1 cellular context compared by ENCODE assay signal in the genomic region with DNA sequence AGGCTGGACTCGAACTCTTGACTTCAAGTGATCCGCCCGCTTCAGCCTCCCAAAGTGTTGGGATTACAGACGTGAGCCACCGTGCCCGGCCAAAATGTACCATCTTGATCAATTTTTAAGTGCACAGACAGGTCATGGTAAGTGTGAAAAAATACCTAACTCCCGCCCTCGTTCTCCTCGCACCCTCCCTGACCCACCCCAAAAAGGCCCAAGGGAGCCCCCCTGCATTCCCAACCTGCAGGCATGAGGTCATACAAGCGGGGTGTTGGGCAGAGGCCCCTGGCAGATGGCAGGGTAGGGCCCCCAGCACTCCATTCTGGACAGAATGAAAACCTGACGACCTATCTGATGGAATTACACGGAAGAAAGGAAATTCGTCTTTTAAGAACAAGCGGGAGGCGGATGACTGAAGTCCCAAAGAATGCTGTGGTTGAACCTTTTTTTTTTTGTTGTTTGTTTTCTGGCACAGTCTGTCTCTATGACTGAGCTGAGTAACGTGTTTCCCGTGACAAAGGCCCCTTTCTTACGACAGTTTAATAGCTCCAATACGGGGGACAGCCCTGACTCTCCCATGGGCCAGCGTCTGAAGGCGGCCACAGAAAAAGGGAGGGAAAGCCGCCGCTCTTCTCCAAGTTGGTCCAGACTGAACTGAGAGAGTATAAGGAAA.
A peak's percentile ranks its signal among the peaks of the same experiment; 100 is the strongest.
TF ChIP-seq lines count a peak whose summit lies in the region.

No MANE protein-coding gene starts in this region.

TF ChIP-seq in HepG2, 621 proteins besides CTCF, POLR2A, EP300 and RAD21 (continued from another document and continues in another):
- TF ChIP-seq, protein P1, sequence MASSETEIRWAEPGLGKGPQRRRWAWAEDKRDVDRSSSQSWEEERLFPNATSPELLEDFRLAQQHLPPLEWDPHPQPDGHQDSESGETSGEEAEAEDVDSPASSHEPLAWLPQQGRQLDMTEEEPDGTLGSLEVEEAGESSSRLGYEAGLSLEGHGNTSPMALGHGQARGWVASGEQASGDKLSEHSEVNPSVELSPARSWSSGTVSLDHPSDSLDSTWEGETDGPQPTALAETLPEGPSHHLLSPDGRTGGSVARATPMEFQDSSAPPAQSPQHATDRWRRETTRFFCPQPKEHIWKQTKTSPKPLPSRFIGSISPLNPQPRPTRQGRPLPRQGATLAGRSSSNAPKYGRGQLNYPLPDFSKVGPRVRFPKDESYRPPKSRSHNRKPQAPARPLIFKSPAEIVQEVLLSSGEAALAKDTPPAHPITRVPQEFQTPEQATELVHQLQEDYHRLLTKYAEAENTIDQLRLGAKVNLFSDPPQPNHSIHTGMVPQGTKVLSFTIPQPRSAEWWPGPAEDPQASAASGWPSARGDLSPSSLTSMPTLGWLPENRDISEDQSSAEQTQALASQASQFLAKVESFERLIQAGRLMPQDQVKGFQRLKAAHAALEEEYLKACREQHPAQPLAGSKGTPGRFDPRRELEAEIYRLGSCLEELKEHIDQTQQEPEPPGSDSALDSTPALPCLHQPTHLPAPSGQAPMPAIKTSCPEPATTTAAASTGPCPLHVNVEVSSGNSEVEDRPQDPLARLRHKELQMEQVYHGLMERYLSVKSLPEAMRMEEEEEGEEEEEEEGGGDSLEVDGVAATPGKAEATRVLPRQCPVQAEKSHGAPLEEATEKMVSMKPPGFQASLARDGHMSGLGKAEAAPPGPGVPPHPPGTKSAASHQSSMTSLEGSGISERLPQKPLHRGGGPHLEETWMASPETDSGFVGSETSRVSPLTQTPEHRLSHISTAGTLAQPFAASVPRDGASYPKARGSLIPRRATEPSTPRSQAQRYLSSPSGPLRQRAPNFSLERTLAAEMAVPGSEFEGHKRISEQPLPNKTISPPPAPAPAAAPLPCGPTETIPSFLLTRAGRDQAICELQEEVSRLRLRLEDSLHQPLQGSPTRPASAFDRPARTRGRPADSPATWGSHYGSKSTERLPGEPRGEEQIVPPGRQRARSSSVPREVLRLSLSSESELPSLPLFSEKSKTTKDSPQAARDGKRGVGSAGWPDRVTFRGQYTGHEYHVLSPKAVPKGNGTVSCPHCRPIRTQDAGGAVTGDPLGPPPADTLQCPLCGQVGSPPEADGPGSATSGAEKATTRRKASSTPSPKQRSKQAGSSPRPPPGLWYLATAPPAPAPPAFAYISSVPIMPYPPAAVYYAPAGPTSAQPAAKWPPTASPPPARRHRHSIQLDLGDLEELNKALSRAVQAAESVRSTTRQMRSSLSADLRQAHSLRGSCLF (CRISPR knock-in tag; IDR thresholded peaks at IDR 0.05; ENCODE audit: borderline replicate concordance): no peak
- TF ChIP-seq NR2F6 (IDR thresholded peaks at IDR 0.05) (no peak; the same call in 1 of the 2 replicates), NR2F6 (CRISPR knock-in tag; IDR thresholded peaks at IDR 0.05) (peak; percentile 34; the same call in 1 of the 2 replicates), GATAD2A (CRISPR knock-in tag; IDR thresholded peaks at IDR 0.05) (peak; percentile 71), ZBTB38 (CRISPR knock-in tag; IDR thresholded peaks at IDR 0.05) (peak; percentile 62; the same call in 1 of the 2 replicates), FOXP1 (IDR thresholded peaks at IDR 0.05) (no peak), FOXP1 (CRISPR knock-in tag; IDR thresholded peaks at IDR 0.05) (peak; percentile 57; the same call in 1 of the 2 replicates), ZNF382 (CRISPR knock-in tag; IDR thresholded peaks at IDR 0.05; ENCODE audit: borderline replicate concordance) (no peak), ELF3 (CRISPR knock-in tag; IDR thresholded peaks at IDR 0.05) (peak; percentile 81), TEAD3 (CRISPR knock-in tag; optimal IDR thresholded peaks at IDR 0.05; ENCODE audit: borderline replicate concordance) (peak; percentile 79), MTA3 (CRISPR knock-in tag; IDR thresholded peaks at IDR 0.05) (no peak), KLF16 (CRISPR knock-in tag; IDR thresholded peaks at IDR 0.05) (peak in 1 of 2 experiments; percentile 37; a peak in 1 of 4 replicates), SOX13 (IDR thresholded peaks at IDR 0.05) (no peak), SOX13 (CRISPR knock-in tag; conservative IDR thresholded peaks at IDR 0.05 in 1 of 2, IDR thresholded peaks at IDR 0.05 in 1 of 2) (peak in 1 of 2 experiments; percentile 72; a peak in 2 of 4 replicates), ATF1 (CRISPR knock-in tag; IDR thresholded peaks at IDR 0.05) (0 out of 2 replicates have a peak, but pooled peaks have one; percentile 29), NCOA2 (CRISPR knock-in tag; IDR thresholded peaks at IDR 0.05) (peak; percentile 64), FOSL1 (CRISPR knock-in tag; IDR thresholded peaks at IDR 0.05; ENCODE audit: borderline replicate concordance) (peak; percentile 59), SOX5 (CRISPR knock-in tag; IDR thresholded peaks at IDR 0.05; ENCODE audit: borderline replicate concordance) (peak; percentile 79; the same call in 1 of the 2 replicates), MIER3 (CRISPR knock-in tag; IDR thresholded peaks at IDR 0.05; ENCODE audit: borderline replicate concordance) (no peak; the same call in 1 of the 2 replicates), FOSL2 (CRISPR knock-in tag; IDR thresholded peaks at IDR 0.05) (peak; percentile 92), ZNF891 (CRISPR knock-in tag; IDR thresholded peaks at IDR 0.05) (0 out of 2 replicates have a peak, but pooled peaks have one; percentile 19), TCF7 (IDR thresholded peaks at IDR 0.05; ENCODE audit: low read depth) (peak; percentile 59), ZNF256 (CRISPR knock-in tag; conservative IDR thresholded peaks at IDR 0.05) (no peak), RARA (CRISPR knock-in tag; IDR thresholded peaks at IDR 0.05) (peak; percentile 36; the same call in 1 of the 2 replicates), ZBTB7B (CRISPR knock-in tag; IDR thresholded peaks at IDR 0.05) (peak; percentile 41; the same call in 1 of the 2 replicates), HMG20A (CRISPR knock-in tag; IDR thresholded peaks at IDR 0.05; ENCODE audit: borderline replicate concordance) (peak; percentile 76; the same call in 1 of the 2 replicates), CEBPG (CRISPR knock-in tag; IDR thresholded peaks at IDR 0.05) (no peak), RXRB (CRISPR knock-in tag; IDR thresholded peaks at IDR 0.05; ENCODE audit: borderline replicate concordance) (peak; percentile 38; the same call in 1 of the 2 replicates)
- TF ChIP-seq, protein P2, sequence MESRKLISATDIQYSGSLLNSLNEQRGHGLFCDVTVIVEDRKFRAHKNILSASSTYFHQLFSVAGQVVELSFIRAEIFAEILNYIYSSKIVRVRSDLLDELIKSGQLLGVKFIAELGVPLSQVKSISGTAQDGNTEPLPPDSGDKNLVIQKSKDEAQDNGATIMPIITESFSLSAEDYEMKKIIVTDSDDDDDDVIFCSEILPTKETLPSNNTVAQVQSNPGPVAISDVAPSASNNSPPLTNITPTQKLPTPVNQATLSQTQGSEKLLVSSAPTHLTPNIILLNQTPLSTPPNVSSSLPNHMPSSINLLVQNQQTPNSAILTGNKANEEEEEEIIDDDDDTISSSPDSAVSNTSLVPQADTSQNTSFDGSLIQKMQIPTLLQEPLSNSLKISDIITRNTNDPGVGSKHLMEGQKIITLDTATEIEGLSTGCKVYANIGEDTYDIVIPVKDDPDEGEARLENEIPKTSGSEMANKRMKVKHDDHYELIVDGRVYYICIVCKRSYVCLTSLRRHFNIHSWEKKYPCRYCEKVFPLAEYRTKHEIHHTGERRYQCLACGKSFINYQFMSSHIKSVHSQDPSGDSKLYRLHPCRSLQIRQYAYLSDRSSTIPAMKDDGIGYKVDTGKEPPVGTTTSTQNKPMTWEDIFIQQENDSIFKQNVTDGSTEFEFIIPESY (CRISPR knock-in tag; IDR thresholded peaks at IDR 0.05): peak; percentile 72
- TF ChIP-seq, protein P3, sequence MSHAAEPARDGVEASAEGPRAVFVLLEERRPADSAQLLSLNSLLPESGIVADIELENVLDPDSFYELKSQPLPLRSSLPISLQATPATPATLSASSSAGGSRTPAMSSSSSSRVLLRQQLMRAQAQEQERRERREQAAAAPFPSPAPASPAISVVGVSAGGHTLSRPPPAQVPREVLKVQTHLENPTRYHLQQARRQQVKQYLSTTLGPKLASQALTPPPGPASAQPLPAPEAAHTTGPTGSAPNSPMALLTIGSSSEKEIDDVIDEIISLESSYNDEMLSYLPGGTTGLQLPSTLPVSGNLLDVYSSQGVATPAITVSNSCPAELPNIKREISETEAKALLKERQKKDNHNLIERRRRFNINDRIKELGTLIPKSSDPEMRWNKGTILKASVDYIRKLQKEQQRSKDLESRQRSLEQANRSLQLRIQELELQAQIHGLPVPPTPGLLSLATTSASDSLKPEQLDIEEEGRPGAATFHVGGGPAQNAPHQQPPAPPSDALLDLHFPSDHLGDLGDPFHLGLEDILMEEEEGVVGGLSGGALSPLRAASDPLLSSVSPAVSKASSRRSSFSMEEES (CRISPR knock-in tag; IDR thresholded peaks at IDR 0.05): peak; percentile 46; the same call in 1 of the 2 replicates
- TF ChIP-seq, protein P4, sequence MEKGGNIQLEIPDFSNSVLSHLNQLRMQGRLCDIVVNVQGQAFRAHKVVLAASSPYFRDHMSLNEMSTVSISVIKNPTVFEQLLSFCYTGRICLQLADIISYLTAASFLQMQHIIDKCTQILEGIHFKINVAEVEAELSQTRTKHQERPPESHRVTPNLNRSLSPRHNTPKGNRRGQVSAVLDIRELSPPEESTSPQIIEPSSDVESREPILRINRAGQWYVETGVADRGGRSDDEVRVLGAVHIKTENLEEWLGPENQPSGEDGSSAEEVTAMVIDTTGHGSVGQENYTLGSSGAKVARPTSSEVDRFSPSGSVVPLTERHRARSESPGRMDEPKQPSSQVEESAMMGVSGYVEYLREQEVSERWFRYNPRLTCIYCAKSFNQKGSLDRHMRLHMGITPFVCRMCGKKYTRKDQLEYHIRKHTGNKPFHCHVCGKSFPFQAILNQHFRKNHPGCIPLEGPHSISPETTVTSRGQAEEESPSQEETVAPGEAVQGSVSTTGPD (CRISPR knock-in tag; IDR thresholded peaks at IDR 0.05): 0 out of 2 replicates have a peak, but pooled peaks have one; percentile 39
- TF ChIP-seq, protein P5, sequence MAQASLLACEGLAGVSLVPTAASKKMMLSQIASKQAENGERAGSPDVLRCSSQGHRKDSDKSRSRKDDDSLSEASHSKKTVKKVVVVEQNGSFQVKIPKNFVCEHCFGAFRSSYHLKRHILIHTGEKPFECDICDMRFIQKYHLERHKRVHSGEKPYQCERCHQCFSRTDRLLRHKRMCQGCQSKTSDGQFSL (CRISPR knock-in tag; IDR thresholded peaks at IDR 0.05): no peak
- TF ChIP-seq, protein P6, sequence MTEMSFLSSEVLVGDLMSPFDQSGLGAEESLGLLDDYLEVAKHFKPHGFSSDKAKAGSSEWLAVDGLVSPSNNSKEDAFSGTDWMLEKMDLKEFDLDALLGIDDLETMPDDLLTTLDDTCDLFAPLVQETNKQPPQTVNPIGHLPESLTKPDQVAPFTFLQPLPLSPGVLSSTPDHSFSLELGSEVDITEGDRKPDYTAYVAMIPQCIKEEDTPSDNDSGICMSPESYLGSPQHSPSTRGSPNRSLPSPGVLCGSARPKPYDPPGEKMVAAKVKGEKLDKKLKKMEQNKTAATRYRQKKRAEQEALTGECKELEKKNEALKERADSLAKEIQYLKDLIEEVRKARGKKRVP (CRISPR knock-in tag; IDR thresholded peaks at IDR 0.05): no peak
- TF ChIP-seq, protein P7, sequence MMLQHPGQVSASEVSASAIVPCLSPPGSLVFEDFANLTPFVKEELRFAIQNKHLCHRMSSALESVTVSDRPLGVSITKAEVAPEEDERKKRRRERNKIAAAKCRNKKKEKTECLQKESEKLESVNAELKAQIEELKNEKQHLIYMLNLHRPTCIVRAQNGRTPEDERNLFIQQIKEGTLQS (CRISPR knock-in tag; IDR thresholded peaks at IDR 0.05): peak; percentile 91
- TF ChIP-seq, protein P8, sequence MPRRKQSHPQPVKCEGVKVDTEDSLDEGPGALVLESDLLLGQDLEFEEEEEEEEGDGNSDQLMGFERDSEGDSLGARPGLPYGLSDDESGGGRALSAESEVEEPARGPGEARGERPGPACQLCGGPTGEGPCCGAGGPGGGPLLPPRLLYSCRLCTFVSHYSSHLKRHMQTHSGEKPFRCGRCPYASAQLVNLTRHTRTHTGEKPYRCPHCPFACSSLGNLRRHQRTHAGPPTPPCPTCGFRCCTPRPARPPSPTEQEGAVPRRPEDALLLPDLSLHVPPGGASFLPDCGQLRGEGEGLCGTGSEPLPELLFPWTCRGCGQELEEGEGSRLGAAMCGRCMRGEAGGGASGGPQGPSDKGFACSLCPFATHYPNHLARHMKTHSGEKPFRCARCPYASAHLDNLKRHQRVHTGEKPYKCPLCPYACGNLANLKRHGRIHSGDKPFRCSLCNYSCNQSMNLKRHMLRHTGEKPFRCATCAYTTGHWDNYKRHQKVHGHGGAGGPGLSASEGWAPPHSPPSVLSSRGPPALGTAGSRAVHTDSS (CRISPR knock-in tag; conservative IDR thresholded peaks at IDR 0.05): no peak
- TF ChIP-seq, protein P9, sequence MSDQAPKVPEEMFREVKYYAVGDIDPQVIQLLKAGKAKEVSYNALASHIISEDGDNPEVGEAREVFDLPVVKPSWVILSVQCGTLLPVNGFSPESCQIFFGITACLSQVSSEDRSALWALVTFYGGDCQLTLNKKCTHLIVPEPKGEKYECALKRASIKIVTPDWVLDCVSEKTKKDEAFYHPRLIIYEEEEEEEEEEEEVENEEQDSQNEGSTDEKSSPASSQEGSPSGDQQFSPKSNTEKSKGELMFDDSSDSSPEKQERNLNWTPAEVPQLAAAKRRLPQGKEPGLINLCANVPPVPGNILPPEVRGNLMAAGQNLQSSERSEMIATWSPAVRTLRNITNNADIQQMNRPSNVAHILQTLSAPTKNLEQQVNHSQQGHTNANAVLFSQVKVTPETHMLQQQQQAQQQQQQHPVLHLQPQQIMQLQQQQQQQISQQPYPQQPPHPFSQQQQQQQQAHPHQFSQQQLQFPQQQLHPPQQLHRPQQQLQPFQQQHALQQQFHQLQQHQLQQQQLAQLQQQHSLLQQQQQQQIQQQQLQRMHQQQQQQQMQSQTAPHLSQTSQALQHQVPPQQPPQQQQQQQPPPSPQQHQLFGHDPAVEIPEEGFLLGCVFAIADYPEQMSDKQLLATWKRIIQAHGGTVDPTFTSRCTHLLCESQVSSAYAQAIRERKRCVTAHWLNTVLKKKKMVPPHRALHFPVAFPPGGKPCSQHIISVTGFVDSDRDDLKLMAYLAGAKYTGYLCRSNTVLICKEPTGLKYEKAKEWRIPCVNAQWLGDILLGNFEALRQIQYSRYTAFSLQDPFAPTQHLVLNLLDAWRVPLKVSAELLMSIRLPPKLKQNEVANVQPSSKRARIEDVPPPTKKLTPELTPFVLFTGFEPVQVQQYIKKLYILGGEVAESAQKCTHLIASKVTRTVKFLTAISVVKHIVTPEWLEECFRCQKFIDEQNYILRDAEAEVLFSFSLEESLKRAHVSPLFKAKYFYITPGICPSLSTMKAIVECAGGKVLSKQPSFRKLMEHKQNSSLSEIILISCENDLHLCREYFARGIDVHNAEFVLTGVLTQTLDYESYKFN (CRISPR knock-in tag; conservative IDR thresholded peaks at IDR 0.05): peak; percentile 31
- TF ChIP-seq, protein P10, sequence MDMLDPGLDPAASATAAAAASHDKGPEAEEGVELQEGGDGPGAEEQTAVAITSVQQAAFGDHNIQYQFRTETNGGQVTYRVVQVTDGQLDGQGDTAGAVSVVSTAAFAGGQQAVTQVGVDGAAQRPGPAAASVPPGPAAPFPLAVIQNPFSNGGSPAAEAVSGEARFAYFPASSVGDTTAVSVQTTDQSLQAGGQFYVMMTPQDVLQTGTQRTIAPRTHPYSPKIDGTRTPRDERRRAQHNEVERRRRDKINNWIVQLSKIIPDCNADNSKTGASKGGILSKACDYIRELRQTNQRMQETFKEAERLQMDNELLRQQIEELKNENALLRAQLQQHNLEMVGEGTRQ (IDR thresholded peaks at IDR 0.05; ENCODE audit: low read depth, low read length): no peak
- TF ChIP-seq, protein P10 (CRISPR knock-in tag; IDR thresholded peaks at IDR 0.05; ENCODE audit: borderline replicate concordance): no peak
